In genomic region chr3:192033246-192033645, GRCh38 we compare ENCODE assay signal across 21 cellular contexts.
DNase-seq lines count a peak whose midpoint lies in the region; ATAC-seq and TF ChIP-seq lines count a peak whose summit lies in the region.
"Had no signal": no experiment of that assay in that cellular context is flagged by ENCODE, and none has a peak within 500 bp of the region (broad histone marks: within the 10 kb centered on the region; RNA-seq: fewer than 3 reads in every experiment).

No MANE protein-coding gene starts in this region.

- no CpG with 5 or more reads among the region's 1 CpG for WGBS in mesendoderm (ENCODE audit: extremely low coverage, insufficient coverage, low lambda C conversion rate)

- H3K4me2 ChIP-seq in mesendoderm (ENCODE audit: low read length), result no peak overlapping the region

- no peak overlapping the region for H3K18ac ChIP-seq in mesendoderm (ENCODE audit: low read length)

- H4K8ac ChIP-seq in mesendoderm (ENCODE audit: low read depth, low read length), result no peak overlapping the region

- no peak overlapping the region for H3K4me3 ChIP-seq in choroid plexus epithelial cell (ENCODE audit: low read depth, low read length)
- H3K4me3 ChIP-seq in mesendoderm (ENCODE audit: low read length), result no peak overlapping the region

- no peaks in the 10 kb centered on the region for H3K4me1 ChIP-seq in mesendoderm (ENCODE audit: control insufficient read depth, low read depth, low read length)
- H3K4me1 ChIP-seq: BE2C, Caco-2 had no signal

- no peak overlapping the region for H2BK15ac ChIP-seq in mesendoderm (replicated peaks; ENCODE audit: low read depth)

- H2BK120ac ChIP-seq in mesendoderm (ENCODE audit: low read depth, low read length), result no peak overlapping the region

- no peak overlapping the region for H3K9ac ChIP-seq in mesendoderm (ENCODE audit: low read length)

- no peaks in the 10 kb centered on the region for H3K79me2 ChIP-seq in mesendoderm (ENCODE audit: control insufficient read depth, insufficient read depth, low read length)

- ATAC-seq in HG03460 (IDR thresholded peaks at IDR 0.05; ENCODE audit: unreplicated experiment), result no peak
- no peak for ATAC-seq in GM19463 (IDR thresholded peaks at IDR 0.05; ENCODE audit: unreplicated experiment)
- ATAC-seq: PC-3 had no signal

- no peak for TF ChIP-seq CTCF in choroid plexus epithelial cell (conservative IDR thresholded peaks at IDR 0.05; ENCODE audit: low read depth, low read length)

- no peak overlapping the region for H3K27ac ChIP-seq in mesendoderm (ENCODE audit: low read depth, low read length)
- H3K27ac ChIP-seq: HL-60, RWPE1 had no signal

- no peak overlapping the region for H3K23ac ChIP-seq in mesendoderm (ENCODE audit: low read length)

- H3K27me3 ChIP-seq in mesendoderm (ENCODE audit: insufficient read depth, low read length, poor library complexity), result no peaks in the 10 kb centered on the region
- H3K27me3 ChIP-seq: BE2C had no signal

- DNase-seq in EL (peak; percentile 3), NCI-H226 (peak; percentile 63), choroid plexus epithelial cell (ENCODE audit: low read depth) (peak; percentile 4), kidney tubule cell (ENCODE audit: low spot score) (peak; percentile 55), mesendoderm (no peak), dermis blood vessel endothelial cell (no peak)
- DNase-seq: BE2C; Caco-2; CD4-positive, CD25-positive, alpha-beta regulatory T cell; GF-D8; HFFc6; MM.1S; NCI-H1092 treated with DMSO at 0.1 percent for 48 hours; NCI-H2081; NCI-H510A treated with DMSO at 0.1 percent for 48 hours; PC-3; SIG-M5 had no signal

- H3K56ac ChIP-seq in mesendoderm (ENCODE audit: low read length), result no peak overlapping the region

- no peak overlapping the region for H2BK5ac ChIP-seq in mesendoderm (ENCODE audit: low read length)

- H3K79me1 ChIP-seq in mesendoderm (ENCODE audit: low read length), result no peaks in the 10 kb centered on the region

- H3K36me3 ChIP-seq in mesendoderm (ENCODE audit: control insufficient read depth, insufficient read depth, low read length), result no peaks in the 10 kb centered on the region
- H3K36me3 ChIP-seq: BE2C had no signal

- no peak overlapping the region for H4K5ac ChIP-seq in mesendoderm (ENCODE audit: low read length)

- H2AK5ac ChIP-seq in mesendoderm (ENCODE audit: low read length), result no peak overlapping the region

- H3K4ac ChIP-seq in mesendoderm (ENCODE audit: low read depth, low read length), result no peak overlapping the region

Comparison
In these comparisons a context has a peak if more than half of its experiments do, and no peak if none do; other contexts are left out.
1. DNase-seq: peak in EL (single experiment), NCI-H226 (single experiment), choroid plexus epithelial cell (single experiment) and kidney tubule cell (single experiment); none in mesendoderm (single experiment) and dermis blood vessel endothelial cell (single experiment).